In the genomic region with DNA sequence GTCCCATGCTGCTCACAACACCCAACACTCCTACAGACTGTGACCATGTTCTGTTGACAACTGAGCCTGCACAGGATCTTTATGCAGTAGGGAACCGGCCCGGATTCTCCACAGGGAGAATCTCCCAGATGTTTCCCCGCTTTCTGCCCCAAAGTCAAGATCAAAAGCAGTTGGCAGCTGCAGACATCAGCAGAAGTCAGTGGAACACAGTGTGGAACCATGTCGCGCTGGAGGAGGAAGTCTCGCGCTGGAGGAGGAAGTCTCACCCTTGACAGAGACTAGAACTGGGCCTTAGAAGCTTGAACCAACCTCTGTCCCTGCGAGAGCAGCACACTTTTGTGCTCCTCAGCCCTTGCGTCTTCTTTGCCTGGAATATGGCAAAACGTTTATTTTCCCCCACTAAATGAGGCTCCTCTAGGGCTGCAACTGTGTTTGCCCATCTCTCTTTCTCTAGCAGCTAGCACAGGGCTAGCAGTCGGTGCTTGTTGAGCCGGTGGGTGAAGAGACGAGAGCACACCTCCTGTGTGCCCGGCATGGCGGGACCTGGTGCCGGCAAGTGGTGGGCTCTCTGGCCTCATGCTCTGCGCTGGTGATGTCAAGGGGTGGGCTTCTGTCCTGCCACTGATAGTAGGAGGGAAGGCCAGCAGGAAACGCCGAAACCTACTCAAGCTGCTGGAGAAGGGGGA, we compare ENCODE assay signal across 18 cellular contexts. TPM values are rescaled to one million over a fixed set of nuclear protein-coding genes. Genes with fewer than 3 reads are reported as not detected.
DNase-seq lines count a peak whose midpoint lies in the region; ATAC-seq and TF ChIP-seq lines count a peak whose summit lies in the region.
"Had no signal": no experiment of that assay in that cellular context is flagged by ENCODE, and none has a peak within 500 bp of the region (broad histone marks: within the 10 kb centered on the region; RNA-seq: fewer than 3 reads in every experiment).

No MANE protein-coding gene starts in this region.

- H3K27ac ChIP-seq in GM23338 (ENCODE audit: low read depth) (0 out of 2 replicates have a peak overlapping the region, but pooled peaks have one; percentile 39), mesendoderm (ENCODE audit: low read depth, low read length) (no peak overlapping the region)
- H3K27ac ChIP-seq: brain microvascular endothelial cell, right atrium auricular region had no signal

- H3K4me3 Mint-ChIP-seq in GM23338 (peak overlapping the region; percentile 17; the same call in 1 of the 3 replicates), T-cell (peak overlapping the region in 2 of 3 donors; percentile 34 to 89)

- CTCF ChIA-PET in T-cell (lab: Charles Lee), result no interaction called here

- H4K20me1 ChIP-seq in GM23338 (replicated peaks; ENCODE audit: insufficient read depth), result no peaks in the 10 kb centered on the region

- H3K79me2 ChIP-seq in GM23338 (replicated peaks; ENCODE audit: insufficient read depth) (peaks cover 23% of the 10 kb centered on the region), mesendoderm (ENCODE audit: control insufficient read depth, insufficient read depth, low read length) (peaks cover 26% of the 10 kb centered on the region)

- H3K23ac ChIP-seq in mesendoderm (ENCODE audit: low read length), result no peak overlapping the region

- H3K27me3 Mint-ChIP-seq in GM23338 (ENCODE audit: insufficient read depth, low read depth, poor library complexity) (peaks cover 31% of the 10 kb centered on the region), T-cell (peaks cover 4 to 26% of the 10 kb centered on the region in 2 donors)

- H3K36me3 Mint-ChIP-seq in GM23338 (ENCODE audit: low read depth), result no peaks in the 10 kb centered on the region
- peaks cover 5% of the 10 kb centered on the region for H3K36me3 Mint-ChIP-seq in T-cell
- H3K36me3 Mint-ChIP-seq: naive B cell had no signal

- H3K27ac Mint-ChIP-seq in GM23338 (no peak overlapping the region), T-cell (no peak overlapping the region)
- H3K27ac Mint-ChIP-seq: T-helper 1 cell treated with Interleukin-12 subunit alpha and Interleukin-12 subunit beta and Interleukin-4 antibody, amounts not matched to agents 30 μg/mL and 1 μg/mL, for 36 hours had no signal

- no peak overlapping the region for H3K9ac ChIP-seq in mesendoderm (ENCODE audit: low read length)

- no peaks in the 10 kb centered on the region; the same call in 2 of the 3 replicates for H3K9me3 Mint-ChIP-seq in GM23338
- no peaks in the 10 kb centered on the region for H3K9me3 Mint-ChIP-seq in T-cell
- H3K9me3 Mint-ChIP-seq: naive B cell; T-helper 1 cell treated with Interleukin-12 subunit alpha and Interleukin-12 subunit beta and Interleukin-4 antibody, amounts not matched to agents 30 μg/mL and 1 μg/mL, for 36 hours had no signal

- no peak overlapping the region for H2BK5ac ChIP-seq in mesendoderm (ENCODE audit: low read length)

- H3K4me1 Mint-ChIP-seq in GM23338 (peaks cover 29% of the 10 kb centered on the region), T-cell (peaks cover 6 to 18% (median 16%) of the 10 kb centered on the region in 3 donors)

- ATAC-seq in GM23338 (no peak), T-cell (replicated peaks in 1 of 4) (no peak), HG02884 (IDR thresholded peaks at IDR 0.05; ENCODE audit: unreplicated experiment) (no peak), HG02840 (IDR thresholded peaks at IDR 0.05; ENCODE audit: low FRiP score, unreplicated experiment) (no peak), GM21447 (IDR thresholded peaks at IDR 0.05; ENCODE audit: unreplicated experiment) (no peak)
- ATAC-seq: Panc1 had no signal

- H3K9me2 ChIP-seq in GM23338 (ENCODE audit: insufficient read depth), result no peaks in the 10 kb centered on the region

- no peak overlapping the region for H3K4ac ChIP-seq in mesendoderm (ENCODE audit: low read depth, low read length)

- no peak overlapping the region for H3K4me3 ChIP-seq in GM23338
- H3K4me3 ChIP-seq in mesendoderm (ENCODE audit: low read length), result no peak overlapping the region
- H3K4me3 ChIP-seq: right atrium auricular region had no signal

- H2AK5ac ChIP-seq in mesendoderm (ENCODE audit: low read length), result no peak overlapping the region

- H3K36me3 ChIP-seq in GM23338 (ENCODE audit: insufficient read depth) (no peaks in the 10 kb centered on the region), mesendoderm (ENCODE audit: control insufficient read depth, insufficient read depth, low read length) (no peaks in the 10 kb centered on the region)
- H3K36me3 ChIP-seq: brain microvascular endothelial cell, right atrium auricular region had no signal

- POLR2A ChIA-PET in T-cell (lab: Charles Lee), result no interaction called here

- no peak overlapping the region for H3K4me2 ChIP-seq in GM23338
- H3K4me2 ChIP-seq in mesendoderm (ENCODE audit: low read length), result no peak overlapping the region

- peak overlapping the region; percentile 45 for H3K56ac ChIP-seq in mesendoderm (ENCODE audit: low read length)

- no CpG with 5 or more reads among the region's 19 CpGs for WGBS in mesendoderm (ENCODE audit: extremely low coverage, insufficient coverage, low lambda C conversion rate)

- peaks cover 28% of the 10 kb centered on the region; the same call in 1 of the 2 replicates for H3K4me1 ChIP-seq in GM23338 (ENCODE audit: insufficient read depth)
- peaks cover 10% of the 10 kb centered on the region for H3K4me1 ChIP-seq in mesendoderm (ENCODE audit: control insufficient read depth, low read depth, low read length)

- H4K5ac ChIP-seq in mesendoderm (ENCODE audit: low read length), result no peak overlapping the region

- H2BK120ac ChIP-seq in mesendoderm (ENCODE audit: low read depth, low read length), result no peak overlapping the region

- H4K8ac ChIP-seq in mesendoderm (ENCODE audit: low read depth, low read length), result no peak overlapping the region

- DNase-seq in AML-193 (lab: John Stamatoyannopoulos, UW) (peak; percentile 14 to 19), GM23338 (ENCODE audit: low spot score) (no peak), T-cell (no peak), mesendoderm (no peak), epidermal melanocyte (ENCODE audit: insufficient read length, low spot score) (no peak)
- DNase-seq: activated CD4-positive, CD25-positive, alpha-beta regulatory T cell treated with anti-CD3 and anti-CD28 coated beads, Interleukin-2, amount 50 U/mL, for 72 hours; activated naive CD4-positive, alpha-beta T cell treated with anti-CD3 and anti-CD28 coated beads, Interleukin-2, amount 50 U/mL, for 16 hours; brain microvascular endothelial cell; DMS153; naive B cell; NCI-H1092 treated with DMSO at 0.1 percent for 48 hours; NCI-H446 treated with DMSO at 0.1 percent for 48 hours had no signal

- H2BK15ac ChIP-seq in mesendoderm (replicated peaks; ENCODE audit: low read depth), result no peak overlapping the region

- TF ChIP-seq CTCF in GM23338 (conservative IDR thresholded peaks at IDR 0.05; ENCODE audit: low read depth in 2 of 2), result no peak

- H3K18ac ChIP-seq in mesendoderm (ENCODE audit: low read length), result no peak overlapping the region

- H3K79me1 ChIP-seq in mesendoderm (ENCODE audit: low read length), result peaks cover 8% of the 10 kb centered on the region

- H2AFZ ChIP-seq in GM23338, result no peak overlapping the region

- no peaks in the 10 kb centered on the region for H3F3A ChIP-seq in GM23338 (replicated peaks; ENCODE audit: low read depth)

- H3K27me3 ChIP-seq in GM23338 (ENCODE audit: insufficient read depth) (no peaks in the 10 kb centered on the region), mesendoderm (ENCODE audit: insufficient read depth, low read length, poor library complexity) (no peaks in the 10 kb centered on the region)
- H3K27me3 ChIP-seq: brain microvascular endothelial cell, right atrium auricular region had no signal

TF ChIP-seq in GM23338, 12 proteins besides CTCF, POLR2A, EP300 and RAD21:
- TF ChIP-seq, protein P1, sequence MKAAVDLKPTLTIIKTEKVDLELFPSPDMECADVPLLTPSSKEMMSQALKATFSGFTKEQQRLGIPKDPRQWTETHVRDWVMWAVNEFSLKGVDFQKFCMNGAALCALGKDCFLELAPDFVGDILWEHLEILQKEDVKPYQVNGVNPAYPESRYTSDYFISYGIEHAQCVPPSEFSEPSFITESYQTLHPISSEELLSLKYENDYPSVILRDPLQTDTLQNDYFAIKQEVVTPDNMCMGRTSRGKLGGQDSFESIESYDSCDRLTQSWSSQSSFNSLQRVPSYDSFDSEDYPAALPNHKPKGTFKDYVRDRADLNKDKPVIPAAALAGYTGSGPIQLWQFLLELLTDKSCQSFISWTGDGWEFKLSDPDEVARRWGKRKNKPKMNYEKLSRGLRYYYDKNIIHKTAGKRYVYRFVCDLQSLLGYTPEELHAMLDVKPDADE (IDR thresholded peaks at IDR 0.05), result no peak

RNA-seq across cellular contexts. Expression of a gene that starts 2.1 kb away (rescaled TPM):
- 29.4 and 38.6 TPM in 2 replicates for total RNA-seq in GM23338 (2014; rRNA removed; shearing (Covaris generic))
- 8.0 and 8.3 TPM in 2 replicates for polyA plus RNA-seq in GM23338 (2016; fragmentation: Nextera tagmentation; extraction: Ambion mirVana)
- 1 to 10 TPM; 4.0 to 7.6 (median 5.2) TPM for total RNA-seq in T-cell
- 17.2 TPM for polyA plus RNA-seq in mesendoderm (2013, experiment 1 of 2)
- 17.4 TPM for polyA plus RNA-seq in mesendoderm (2013, experiment 2 of 2)

Comparison
In these comparisons a context has a peak if more than half of its experiments do, and no peak if none do; other contexts are left out.
1. DNase-seq: peak in AML-193 (2 of 2); none in GM23338 (single experiment), T-cell (0 of 34), mesendoderm (single experiment) and epidermal melanocyte (single experiment).